Comparison of ENCODE assay signal across 1 cellular context in the genomic region with DNA sequence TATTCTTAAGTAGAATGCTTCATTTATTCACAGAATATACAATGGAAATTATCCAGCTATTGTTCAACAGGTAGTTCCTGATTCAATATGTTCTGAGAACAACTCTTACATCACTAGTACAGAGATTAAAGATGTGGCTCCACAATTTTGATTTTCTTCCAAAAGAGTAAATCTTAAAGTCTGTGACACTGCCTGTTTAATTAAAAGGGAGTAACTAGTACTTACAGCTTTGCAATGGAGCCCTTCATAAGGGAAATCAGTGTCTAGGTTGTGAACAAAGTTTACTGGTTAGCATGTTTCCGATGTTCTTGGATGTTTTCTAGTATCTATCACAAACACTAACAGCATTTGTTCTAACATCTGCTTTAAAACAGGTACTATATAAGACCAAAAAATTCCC.
TF ChIP-seq lines count a peak whose summit lies in the region.

No MANE protein-coding gene starts in this region.

TF ChIP-seq in SK-N-SH treated with all-trans-retinoic acid at 6 μM for 48 hours, 23 proteins besides CTCF, POLR2A, EP300 and RAD21 (continued from another document):
- no peak for TF ChIP-seq TSHZ2 (CRISPR knock-in tag; IDR thresholded peaks at IDR 0.05)
- TF ChIP-seq, protein P1, sequence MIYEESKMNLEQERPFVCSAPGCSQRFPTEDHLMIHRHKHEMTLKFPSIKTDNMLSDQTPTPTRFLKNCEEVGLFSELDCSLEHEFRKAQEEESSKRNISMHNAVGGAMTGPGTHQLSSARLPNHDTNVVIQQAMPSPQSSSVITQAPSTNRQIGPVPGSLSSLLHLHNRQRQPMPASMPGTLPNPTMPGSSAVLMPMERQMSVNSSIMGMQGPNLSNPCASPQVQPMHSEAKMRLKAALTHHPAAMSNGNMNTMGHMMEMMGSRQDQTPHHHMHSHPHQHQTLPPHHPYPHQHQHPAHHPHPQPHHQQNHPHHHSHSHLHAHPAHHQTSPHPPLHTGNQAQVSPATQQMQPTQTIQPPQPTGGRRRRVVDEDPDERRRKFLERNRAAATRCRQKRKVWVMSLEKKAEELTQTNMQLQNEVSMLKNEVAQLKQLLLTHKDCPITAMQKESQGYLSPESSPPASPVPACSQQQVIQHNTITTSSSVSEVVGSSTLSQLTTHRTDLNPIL (CRISPR knock-in tag; IDR thresholded peaks at IDR 0.05; ENCODE audit: low read depth), result no peak
- no peak for TF ChIP-seq SNAI2 (CRISPR knock-in tag; IDR thresholded peaks at IDR 0.05)
- no peak for TF ChIP-seq BACH2 (CRISPR knock-in tag; IDR thresholded peaks at IDR 0.05; ENCODE audit: borderline replicate concordance)
